24 cellular contexts compared by ENCODE assay signal in genomic region chr5:14908195-14908594, GRCh38. TPM values are rescaled to one million over a fixed set of nuclear protein-coding genes. Genes with fewer than 3 reads are reported as not detected.
DNase-seq lines count a peak whose midpoint lies in the region; ATAC-seq and TF ChIP-seq lines count a peak whose summit lies in the region.
"Had no signal": no experiment of that assay in that cellular context is flagged by ENCODE, and none has a peak within 500 bp of the region (broad histone marks: within the 10 kb centered on the region; RNA-seq: fewer than 3 reads in every experiment).

No MANE protein-coding gene starts in this region.

- TF ChIP-seq CTCF in natural killer cell (IDR thresholded peaks at IDR 0.05) = no peak

- intact Hi-C loops in right cardiac atrium (cut with DNase I) = no loop called here
- intact Hi-C loops in natural killer cell (cut with micrococcal nuclease) = no loop called here

- no peaks in the 10 kb centered on the region for H3K4me1 Mint-ChIP-seq in natural killer cell
- H3K4me1 Mint-ChIP-seq: CD8-positive, alpha-beta memory T cell; memory B cell had no signal

- no peaks in the 10 kb centered on the region for H3K9me3 ChIP-seq in MG63
- H3K9me3 ChIP-seq in right cardiac atrium (ENCODE audit: control insufficient read depth, low read length) = peaks cover 3% of the 10 kb centered on the region
- H3K9me3 ChIP-seq: esophagus muscularis mucosa, tibial artery had no signal

- DNase-seq in GM04503 (ENCODE audit: low read depth) = peak; percentile 20
- DNase-seq in MG63 = peak; percentile 22
- peak; percentile 38 for DNase-seq in dedifferentiated amniotic fluid mesenchymal stem cell (ENCODE audit: extremely low spot score)
- no peak for DNase-seq in right cardiac atrium
- DNase-seq in natural killer cell = no peak
- DNase-seq in NCI-H526 treated with DMSO at 0.1 percent for 48 hours (lab: John Stamatoyannopoulos, UW) = no peak
- no peak for DNase-seq in mucosa of gallbladder (ENCODE audit: low spot score)
- DNase-seq: activated CD4-positive, alpha-beta T cell treated with anti-CD3 and anti-CD28 coated beads, Interleukin-2, amount 50 U/mL, for 1 hour; activated CD8-positive, alpha-beta memory T cell treated with anti-CD3 and anti-CD28 coated beads, Interleukin-2, amount 50 U/mL, for 4 hours; activated effector memory CD4-positive, alpha-beta T cell treated with Interleukin-2 at 50 U/mL for 16 hours; activated naive CD8-positive, alpha-beta T cell treated with anti-CD3 and anti-CD28 coated beads, Interleukin-2, amount 50 U/mL, for 24 hours; CD8-positive, alpha-beta memory T cell; central memory CD4-positive, alpha-beta T cell; effector CD4-positive, alpha-beta T cell; NCI-H1694; NCI-H2227 treated with DMSO at 0.1 percent for 48 hours; SHP77 treated with DMSO at 0.1 percent for 48 hours; stimulated activated CD4-positive, alpha-beta T cell treated with anti-CD3 and anti-CD28 coated beads, Interleukin-1b, Interleukin-23, amount 100 ng/mL, for 48 hours; stimulated activated naive CD4-positive, alpha-beta T cell treated with Interleukin-2 at 50 U/mL for 16 hours; tibial artery had no signal

- H3K4me1 ChIP-seq in right cardiac atrium (ENCODE audit: control insufficient read depth, insufficient read depth, low read length) = peaks cover 5% of the 10 kb centered on the region
- H3K4me1 ChIP-seq: parathyroid adenoma, tibial artery had no signal

- ATAC-seq in right cardiac atrium = peak; percentile 57 to 61
- no peak for ATAC-seq in natural killer cell
- ATAC-seq: activated naive CD8-positive, alpha-beta T cell treated with anti-CD3 and anti-CD28 coated beads, Interleukin-2, amount 50 U/mL, for 24 hours; natural killer cell treated with Interleukin-12 subunit alpha and Interleukin-12 subunit beta and Interleukin-15 and Interleukin-18, amount 100 ng/mL, for 72 hours had no signal

- H3K4me3 ChIP-seq in MG63 = no peak overlapping the region
- H3K4me3 ChIP-seq in right cardiac atrium (ENCODE audit: low read length) = no peak overlapping the region
- H3K4me3 ChIP-seq: esophagus muscularis mucosa, tibial artery had no signal

- H3K36me3 ChIP-seq in MG63 = no peaks in the 10 kb centered on the region
- H3K36me3 ChIP-seq: esophagus muscularis mucosa, tibial artery had no signal

- no peak overlapping the region for H3K4me3 Mint-ChIP-seq in natural killer cell
- H3K4me3 Mint-ChIP-seq: activated naive CD8-positive, alpha-beta T cell treated with anti-CD3 and anti-CD28 coated beads, Interleukin-2, amount 50 U/mL, for 24 hours; CD8-positive, alpha-beta memory T cell; memory B cell; natural killer cell treated with Interleukin-12 subunit alpha and Interleukin-12 subunit beta and Interleukin-15 and Interleukin-18, amount 100 ng/mL, for 72 hours had no signal

- WGBS in right cardiac atrium = 36% methylated on average over 6 of the region's 6 CpGs

- no peaks in the 10 kb centered on the region for H3K9me3 Mint-ChIP-seq in natural killer cell
- H3K9me3 Mint-ChIP-seq: activated naive CD8-positive, alpha-beta T cell treated with anti-CD3 and anti-CD28 coated beads, Interleukin-2, amount 50 U/mL, for 24 hours; memory B cell; natural killer cell treated with Interleukin-12 subunit alpha and Interleukin-12 subunit beta and Interleukin-15 and Interleukin-18, amount 100 ng/mL, for 72 hours had no signal

- H3K36me3 Mint-ChIP-seq in natural killer cell = no peaks in the 10 kb centered on the region
- H3K36me3 Mint-ChIP-seq: CD8-positive, alpha-beta memory T cell; memory B cell; natural killer cell treated with Interleukin-12 subunit alpha and Interleukin-12 subunit beta and Interleukin-15 and Interleukin-18, amount 100 ng/mL, for 72 hours had no signal

- no peak overlapping the region for H3K27ac ChIP-seq in right cardiac atrium (ENCODE audit: low read length)
- H3K27ac ChIP-seq: esophagus muscularis mucosa, parathyroid adenoma, tibial artery had no signal

- peaks cover 0 to 8% of the 10 kb centered on the region in 2 donors for H3K27me3 Mint-ChIP-seq in natural killer cell (ENCODE audit: low read depth in 2 of 2)

- H3K27me3 ChIP-seq in MG63 (peaks cover 4% of the 10 kb centered on the region; the same call in 1 of the 2 replicates), right cardiac atrium (ENCODE audit: control insufficient read depth, insufficient read depth) (no peaks in the 10 kb centered on the region)
- H3K27me3 ChIP-seq: esophagus muscularis mucosa, tibial artery had no signal

- no peak overlapping the region for H3K27ac Mint-ChIP-seq in natural killer cell
- H3K27ac Mint-ChIP-seq: activated naive CD8-positive, alpha-beta T cell treated with anti-CD3 and anti-CD28 coated beads, Interleukin-2, amount 50 U/mL, for 24 hours; CD8-positive, alpha-beta memory T cell; memory B cell; natural killer cell treated with Interleukin-12 subunit alpha and Interleukin-12 subunit beta and Interleukin-15 and Interleukin-18, amount 100 ng/mL, for 72 hours had no signal

RNA-seq across cellular contexts. Expression of gene ANKH, which starts 36.6 kb away (rescaled TPM):
- 12.2 and 28.9 TPM in 2 replicates for total RNA-seq in MG63 (2014; rRNA removed; shearing (Covaris generic); ENCODE audit: low replicate concordance)
- 100 to 1,000 TPM; 132 to 155 (median 138) TPM for total RNA-seq in right cardiac atrium
- 60.9 TPM for polyA plus RNA-seq in right cardiac atrium
- 10 to 100 TPM; 52.9 to 78.0 (median 63.8) TPM for total RNA-seq in natural killer cell
- total RNA-seq in mucosa of gallbladder = 73.7 TPM

Comparison
In these comparisons a context has a peak if more than half of its experiments do, and no peak if none do; other contexts are left out.
1. DNase-seq: peak in GM04503 (single experiment), MG63 (single experiment) and dedifferentiated amniotic fluid mesenchymal stem cell (single experiment); none in right cardiac atrium (0 of 3), natural killer cell (single experiment), NCI-H526 treated with DMSO at 0.1 percent for 48 hours (single experiment) and mucosa of gallbladder (single experiment).
2. ATAC-seq: peak in right cardiac atrium (2 of 2); none in natural killer cell (0 of 3).